Comparison of ENCODE assay signal across 35 cellular contexts in the genomic region with DNA sequence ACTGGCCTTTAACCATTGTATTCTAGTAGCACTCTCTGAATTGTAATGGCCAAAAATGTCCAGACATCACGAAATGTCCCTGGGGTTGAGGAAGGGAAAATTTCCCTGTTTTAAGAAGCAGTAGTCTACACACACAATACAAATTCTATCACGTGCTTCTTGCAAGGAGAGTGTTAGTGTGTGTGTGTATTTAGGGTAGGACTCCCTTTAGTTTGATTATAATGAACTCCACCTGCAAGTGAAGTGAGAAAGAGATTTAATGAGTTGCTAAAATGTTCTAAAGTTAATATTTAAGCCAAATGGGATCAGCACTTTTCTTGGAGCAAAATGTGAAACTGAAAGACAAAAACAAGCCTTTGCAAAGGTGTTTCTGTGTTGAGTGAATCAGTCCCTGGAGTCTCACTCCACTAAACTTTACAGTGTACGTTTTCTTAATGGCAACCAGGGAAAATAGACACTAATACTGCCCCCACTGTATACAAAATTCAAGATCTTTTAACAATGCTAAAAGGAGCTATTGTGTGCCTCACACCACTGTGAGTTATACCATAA.
DNase-seq lines count a peak whose midpoint lies in the region; ATAC-seq, FAIRE-seq and TF ChIP-seq lines count a peak whose summit lies in the region.
"Had no signal": no experiment of that assay in that cellular context is flagged by ENCODE, and none has a peak within 500 bp of the region (broad histone marks: within the 10 kb centered on the region; RNA-seq: fewer than 3 reads in every experiment).

No MANE protein-coding gene starts in this region.

- H3K27ac Mint-ChIP-seq in neural progenitor cell (no peak overlapping the region), MCF 10A (ENCODE audit: low read depth, unreplicated experiment) (no peak overlapping the region)
- H3K27ac Mint-ChIP-seq: activated CD4-positive, alpha-beta T cell treated with anti-CD3 and anti-CD28 coated beads for 36 hours; activated CD8-positive, alpha-beta T cell treated with anti-CD3 and anti-CD28 coated beads for 36 hours; activated naive CD4-positive, alpha-beta T cell treated with anti-CD3 and anti-CD28 coated beads for 36 hours; activated T-helper 1 cell treated with anti-CD3 and anti-CD28 coated beads, Interleukin-12 subunit alpha, Interleukin-12 subunit beta, Interleukin-2, Interleukin-4 antibody, amounts not matched to agents 30 ng/mL and 10 ng/mL and 1 ng/mL, durations not matched to agents 14 hours and 24 hours and 36 hours; endodermal cell; T-helper 2 cell treated with Interferon-gamma antibody and Interleukin-4, amounts not matched to agents 5 μg/mL and 100 μg/mL, for 36 hours had no signal

- no peaks in the 10 kb centered on the region for H3K79me2 ChIP-seq in neural progenitor cell (ENCODE audit: low read depth)
- H3K79me2 ChIP-seq: parathyroid adenoma had no signal

- H3K4me2 ChIP-seq in neural progenitor cell, result no peak overlapping the region

- no peaks in the 10 kb centered on the region for H3K36me3 Mint-ChIP-seq in neural progenitor cell
- no peaks in the 10 kb centered on the region for H3K36me3 Mint-ChIP-seq in MCF 10A (ENCODE audit: insufficient read depth, unreplicated experiment)

- POLR2A ChIA-PET in MCF 10A (lab: Yijun Ruan, JAX), result no interaction called here

- H3K27me3 ChIP-seq in neural progenitor cell (no peaks in the 10 kb centered on the region), right cardiac atrium (ENCODE audit: control insufficient read depth, insufficient read depth) (no peaks in the 10 kb centered on the region)
- H3K27me3 ChIP-seq: esophagus muscularis mucosa, heart left ventricle, tibial nerve had no signal

- DNase-seq in DMS53 (lab: John Stamatoyannopoulos, UW) (peak; percentile 29), DMS53 treated with DMSO at 0.1 percent for 48 hours (lab: John Stamatoyannopoulos, UW; ENCODE audit: unreplicated experiment) (no peak), kidney (no peak), neural progenitor cell (ENCODE audit: low spot score) (no peak), superior temporal gyrus (ENCODE audit: extremely low spot score) (no peak), right cardiac atrium (no peak), MCF 10A (ENCODE audit: unreplicated experiment) (no peak), NCI-H82 treated with DMSO at 0.1 percent for 48 hours (lab: John Stamatoyannopoulos, UW; ENCODE audit: unreplicated experiment) (no peak)
- DNase-seq: activated CD4-positive, alpha-beta T cell treated with anti-CD3 and anti-CD28 coated beads for 36 hours; activated CD8-positive, alpha-beta memory T cell treated with anti-CD3 and anti-CD28 coated beads, Interleukin-2, amount 50 U/mL, for 48 hours; activated CD8-positive, alpha-beta T cell treated with anti-CD3 and anti-CD28 coated beads for 36 hours; activated naive CD4-positive, alpha-beta T cell treated with anti-CD3 and anti-CD28 coated beads for 36 hours; caudate nucleus; cortex of kidney; endodermal cell; foreskin fibroblast; GOT3; heart left ventricle; kidney glomerular epithelial cell; NCI-H1105 treated with DMSO at 0.1 percent for 48 hours; NCI-H1930; NCI-H526 treated with DMSO at 0.1 percent for 48 hours; stimulated activated CD4-positive, alpha-beta T cell treated with anti-CD3 and anti-CD28 coated beads, Interleukin-12 subunit alpha, Interleukin-12 subunit beta, amount 100 ng/mL, for 4 hours; stimulated activated CD4-positive, alpha-beta T cell treated with anti-CD3 and anti-CD28 coated beads, Interleukin-2, amount 100 ng/mL, for 48 hours had no signal

- H3K27me3 Mint-ChIP-seq in neural progenitor cell (ENCODE audit: insufficient read depth, low read depth) (peaks cover 2% of the 10 kb centered on the region), MCF 10A (ENCODE audit: insufficient read depth, unreplicated experiment) (no peaks in the 10 kb centered on the region)
- H3K27me3 Mint-ChIP-seq: activated CD4-positive, alpha-beta T cell treated with anti-CD3 and anti-CD28 coated beads for 36 hours; activated CD8-positive, alpha-beta T cell treated with anti-CD3 and anti-CD28 coated beads for 36 hours had no signal

- H3K4me1 ChIP-seq in kidney (ENCODE audit: control insufficient read depth in 1 of 2, insufficient read depth in 1 of 2, low read depth in 1 of 2, low read length in 2 of 2) (peaks cover 0 to 4% of the 10 kb centered on the region in 2 donors), neural progenitor cell (peaks cover 15% of the 10 kb centered on the region), right cardiac atrium (ENCODE audit: control insufficient read depth, insufficient read depth, low read length) (no peaks in the 10 kb centered on the region)
- H3K4me1 ChIP-seq: esophagus muscularis mucosa, heart left ventricle, parathyroid adenoma, tibial nerve had no signal

- BruUV-seq in MCF 10A (replicated peaks; lab: Mats Ljungman, UMichigan), result no TSS peak

- H3K27ac ChIP-seq in kidney (ENCODE audit: low read depth in 2 of 2, low read length in 2 of 2) (peak overlapping the region; percentile 44 to 51), neural progenitor cell (no peak overlapping the region), right cardiac atrium (ENCODE audit: low read length) (no peak overlapping the region)
- H3K27ac ChIP-seq: 22Rv1, esophagus muscularis mucosa, heart left ventricle, parathyroid adenoma, tibial nerve, VCaP had no signal

- peak overlapping the region; percentile 39 to 44 for H3K4me3 ChIP-seq in kidney (ENCODE audit: low read length in 2 of 2)
- H3K4me3 ChIP-seq in neural progenitor cell, result no peak overlapping the region
- H3K4me3 ChIP-seq in right cardiac atrium (ENCODE audit: low read length), result no peak overlapping the region
- H3K4me3 ChIP-seq: esophagus muscularis mucosa, heart left ventricle, tibial nerve had no signal

- H3K4me1 Mint-ChIP-seq in neural progenitor cell (peaks cover 5% of the 10 kb centered on the region), MCF 10A (ENCODE audit: insufficient read depth, unreplicated experiment) (no peaks in the 10 kb centered on the region)
- H3K4me1 Mint-ChIP-seq: activated CD4-positive, alpha-beta T cell treated with anti-CD3 and anti-CD28 coated beads for 36 hours had no signal

- peak; percentile 84 for FAIRE-seq in kidney (lab: Jason Lieb, UNC)
- FAIRE-seq: D721Med, HTR-8/SVneo had no signal

- H3K9me3 Mint-ChIP-seq in neural progenitor cell (peaks cover 2% of the 10 kb centered on the region), MCF 10A (ENCODE audit: unreplicated experiment) (no peaks in the 10 kb centered on the region)
- H3K9me3 Mint-ChIP-seq: activated T-helper 1 cell treated with anti-CD3 and anti-CD28 coated beads, Interleukin-12 subunit alpha, Interleukin-12 subunit beta, Interleukin-2, Interleukin-4 antibody, amounts not matched to agents 30 ng/mL and 10 ng/mL and 1 ng/mL, durations not matched to agents 14 hours and 24 hours and 36 hours; endodermal cell; neural crest cell; T-helper 2 cell treated with Interferon-gamma antibody and Interleukin-4, amounts not matched to agents 5 μg/mL and 100 μg/mL, for 36 hours had no signal

- CTCF ChIA-PET in MCF 10A (lab: Yijun Ruan, JAX), result no interaction called here

- H2AFZ ChIP-seq in neural progenitor cell (replicated peaks), result peak overlapping the region; percentile 52
- H2AFZ ChIP-seq: parathyroid adenoma had no signal

- 66% methylated on average over 3 of the region's 3 CpGs for WGBS in right cardiac atrium

- H3K9ac ChIP-seq in kidney (ENCODE audit: low read length in 2 of 2), result no peak overlapping the region
- H3K9ac ChIP-seq in neural progenitor cell, result no peak overlapping the region
- H3K9ac ChIP-seq: parathyroid adenoma had no signal

- intact Hi-C loops in kidney (cut with DNase I) (no loop called here), right cardiac atrium (cut with DNase I) (no loop called here), MCF 10A (cut with micrococcal nuclease) (no loop called here)

- ATAC-seq in right cardiac atrium, result no peak
- ATAC-seq: activated CD4-positive, alpha-beta T cell treated with anti-CD3 and anti-CD28 coated beads for 36 hours; activated CD8-positive, alpha-beta T cell treated with anti-CD3 and anti-CD28 coated beads for 36 hours; heart left ventricle; sciatic nerve had no signal

- H3F3A ChIP-seq in neural progenitor cell (ENCODE audit: low read depth), result no peaks in the 10 kb centered on the region

- H3K4me3 Mint-ChIP-seq in neural progenitor cell, result no peak overlapping the region
- no peak overlapping the region for H3K4me3 Mint-ChIP-seq in MCF 10A (ENCODE audit: unreplicated experiment)
- H3K4me3 Mint-ChIP-seq: activated CD4-positive, alpha-beta T cell treated with anti-CD3 and anti-CD28 coated beads for 36 hours; activated CD8-positive, alpha-beta T cell treated with anti-CD3 and anti-CD28 coated beads for 36 hours; activated naive CD4-positive, alpha-beta T cell treated with anti-CD3 and anti-CD28 coated beads for 36 hours; activated T-helper 1 cell treated with anti-CD3 and anti-CD28 coated beads, Interleukin-12 subunit alpha, Interleukin-12 subunit beta, Interleukin-2, Interleukin-4 antibody, amounts not matched to agents 30 ng/mL and 10 ng/mL and 1 ng/mL, durations not matched to agents 14 hours and 24 hours and 36 hours; endodermal cell; neural crest cell; T-helper 2 cell treated with Interferon-gamma antibody and Interleukin-4, amounts not matched to agents 5 μg/mL and 100 μg/mL, for 36 hours had no signal

- H3K36me3 ChIP-seq in kidney (ENCODE audit: control insufficient read depth in 1 of 2, insufficient read depth in 2 of 2, low read length in 2 of 2) (no peaks in the 10 kb centered on the region), neural progenitor cell (no peaks in the 10 kb centered on the region)
- H3K36me3 ChIP-seq: esophagus muscularis mucosa, heart left ventricle, tibial nerve had no signal

- H3K9me3 ChIP-seq in kidney (ENCODE audit: control insufficient read depth in 1 of 2, low read length in 2 of 2), result no peaks in the 10 kb centered on the region
- no peaks in the 10 kb centered on the region for H3K9me3 ChIP-seq in neural progenitor cell (ENCODE audit: low read depth)
- H3K9me3 ChIP-seq in right cardiac atrium (ENCODE audit: control insufficient read depth, low read length), result no peaks in the 10 kb centered on the region
- H3K9me3 ChIP-seq: esophagus muscularis mucosa, tibial nerve had no signal

- H4K20me1 ChIP-seq in neural progenitor cell (ENCODE audit: low read depth), result no peaks in the 10 kb centered on the region

- TF ChIP-seq CTCF in kidney (IDR thresholded peaks at IDR 0.05; ENCODE audit: borderline replicate concordance, extremely low read depth, insufficient read depth) (no peak), neural progenitor cell (IDR thresholded peaks at IDR 0.05) (no peak), MCF 10A (IDR thresholded peaks at IDR 0.05; ENCODE audit: unreplicated experiment) (no peak)

Comparison
In these comparisons a context has a peak if more than half of its experiments do, and no peak if none do; other contexts are left out.
1. H3K27ac ChIP-seq: peak in kidney (2 of 2); none in neural progenitor cell (single experiment) and right cardiac atrium (single experiment).
2. H3K4me3 ChIP-seq: peak in kidney (2 of 2); none in neural progenitor cell (single experiment) and right cardiac atrium (single experiment).